Comparison of ENCODE assay signal across 10 cellular contexts in genomic region chr4:56995525-56995924, GRCh38. TPM values are rescaled to one million over a fixed set of nuclear protein-coding genes. Genes with fewer than 3 reads are reported as not detected.
DNase-seq lines count a peak whose midpoint lies in the region; ATAC-seq and TF ChIP-seq lines count a peak whose summit lies in the region.
"Had no signal": no experiment of that assay in that cellular context is flagged by ENCODE, and none has a peak within 500 bp of the region (broad histone marks: within the 10 kb centered on the region; RNA-seq: fewer than 3 reads in every experiment).

No MANE protein-coding gene starts in this region.

- intact Hi-C loops in Panc1 (cut with micrococcal nuclease; ENCODE audit: unreplicated experiment) = no loop called here
- intact Hi-C loops in CD14-positive monocyte (cut with micrococcal nuclease) = no loop called here

- H3K27ac ChIP-seq in Panc1 (ENCODE audit: low read length) = no peak overlapping the region

- no peaks in the 10 kb centered on the region for H3K9me3 ChIP-seq in Panc1 (ENCODE audit: control insufficient read depth, insufficient read depth, low read depth, low read length)

- POLR2A ChIA-PET in Panc1 (lab: Charles Lee) = no interaction called here

- TSS peak; percentile 19 for BruUV-seq in Panc1 (replicated peaks; lab: Mats Ljungman, UMichigan)

- H3K4me1 Mint-ChIP-seq in nephron progenitor cell (no peaks in the 10 kb centered on the region), CD14-positive monocyte (peaks cover 9% of the 10 kb centered on the region)

- H3K27me3 ChIP-seq in Panc1 (ENCODE audit: control insufficient read depth, insufficient read depth, low read length) = no peaks in the 10 kb centered on the region

- H3K36me3 ChIP-seq in Panc1 (ENCODE audit: control insufficient read depth, insufficient read depth, low read length) = peaks cover 20% of the 10 kb centered on the region

- DNase-seq in AG08396 (ENCODE audit: low spot score) (peak; percentile 75), Panc1 (ENCODE audit: low read depth, low spot score) (no peak), fibroblast of peridontal ligament (ENCODE audit: extremely low read depth) (peak; percentile 98), nephron progenitor cell (no peak), CD14-positive monocyte (ENCODE audit: low spot score) (no peak)
- no peak for DNase-seq in NK-92 treated with Interleukin-12 subunit alpha and Interleukin-12 subunit beta, amount 100 ng/mL, for 24 hours (lab: John Stamatoyannopoulos, UW)
- no peak for DNase-seq in stimulated activated CD4-positive, alpha-beta T cell treated with anti-CD3 and anti-CD28 coated beads, Interleukin-4, amount 100 ng/mL, for 24 hours
- DNase-seq: CD4-positive, alpha-beta memory T cell; glutamatergic neuron had no signal

- H3K36me3 Mint-ChIP-seq in nephron progenitor cell (ENCODE audit: low read depth) (peaks cover 72% of the 10 kb centered on the region), CD14-positive monocyte (peaks cover 77 to 97% of the 10 kb centered on the region in 2 donors)

- no peak for TF ChIP-seq CTCF in Panc1 (IDR thresholded peaks at IDR 0.05)
- TF ChIP-seq CTCF in nephron progenitor cell (IDR thresholded peaks at IDR 0.05) = no peak
- no peak for TF ChIP-seq CTCF in CD14-positive monocyte (IDR thresholded peaks at IDR 0.05)

- no peak for ATAC-seq in Panc1
- no peak for ATAC-seq in GM18511 (IDR thresholded peaks at IDR 0.05; ENCODE audit: unreplicated experiment)

- no peak overlapping the region for H3K4me3 ChIP-seq in Panc1 (ENCODE audit: low read depth in 2 of 2, low read length in 2 of 2)

- CTCF ChIA-PET in Panc1 (lab: Charles Lee) = no interaction called here

- peak overlapping the region; percentile 53 for H3K27ac Mint-ChIP-seq in nephron progenitor cell
- no peak overlapping the region for H3K27ac Mint-ChIP-seq in CD14-positive monocyte

- no peak overlapping the region for H3K4me3 Mint-ChIP-seq in nephron progenitor cell
- H3K4me3 Mint-ChIP-seq in CD14-positive monocyte = no peak overlapping the region
- H3K4me3 Mint-ChIP-seq: CD4-positive, alpha-beta memory T cell had no signal

- H3K9me3 Mint-ChIP-seq in nephron progenitor cell (no peaks in the 10 kb centered on the region), CD14-positive monocyte (no peaks in the 10 kb centered on the region)
- H3K9me3 Mint-ChIP-seq: CD4-positive, alpha-beta memory T cell had no signal

- no peaks in the 10 kb centered on the region for H3K27me3 Mint-ChIP-seq in nephron progenitor cell (ENCODE audit: low read depth, poor library complexity)
- H3K27me3 Mint-ChIP-seq in CD14-positive monocyte (ENCODE audit: low read depth in 3 of 3) = no peaks in the 10 kb centered on the region
- H3K27me3 Mint-ChIP-seq: CD4-positive, alpha-beta memory T cell had no signal

- in situ Hi-C loops in Panc1 (cut with HindIII; ENCODE audit: low pct_unique_long_range_greater_than_20kb, low sequenced_read_pairs) = no loop called here

- no peaks in the 10 kb centered on the region for H3K4me1 ChIP-seq in Panc1 (ENCODE audit: control insufficient read depth, insufficient read depth, low read length)

RNA-seq across cellular contexts. Expression of gene POLR2B, which starts 16.8 kb away (rescaled TPM):
- 84.1 TPM for total RNA-seq in Panc1 (2021; ENCODE audit: unreplicated experiment)
- polyA plus RNA-seq in Panc1 (2012; ENCODE audit: insufficient read length) = 37.2 TPM
- polyA plus RNA-seq in CD14-positive monocyte = 10 to 100 TPM; 29.0 to 36.1 TPM

RNA-seq across cellular contexts. Expression of gene NOA1, which starts 18.1 kb away (rescaled TPM):
- total RNA-seq in Panc1 (2021; ENCODE audit: unreplicated experiment) = 11.8 TPM
- polyA plus RNA-seq in Panc1 (2012; ENCODE audit: insufficient read length) = 9.3 TPM
- polyA plus RNA-seq in CD14-positive monocyte = 10 to 100 TPM; 10.4 to 11.5 TPM

Comparison
In these comparisons a context has a peak if more than half of its experiments do, and no peak if none do; other contexts are left out.
1. DNase-seq: peak in AG08396 (single experiment) and fibroblast of peridontal ligament (single experiment); none in Panc1 (single experiment), nephron progenitor cell (single experiment), CD14-positive monocyte (single experiment), NK-92 treated with Interleukin-12 subunit alpha and Interleukin-12 subunit beta, amount 100 ng/mL, for 24 hours (single experiment) and stimulated activated CD4-positive, alpha-beta T cell treated with anti-CD3 and anti-CD28 coated beads, Interleukin-4, amount 100 ng/mL, for 24 hours (single experiment).